14 cellular contexts compared by ENCODE assay signal in the genomic region with DNA sequence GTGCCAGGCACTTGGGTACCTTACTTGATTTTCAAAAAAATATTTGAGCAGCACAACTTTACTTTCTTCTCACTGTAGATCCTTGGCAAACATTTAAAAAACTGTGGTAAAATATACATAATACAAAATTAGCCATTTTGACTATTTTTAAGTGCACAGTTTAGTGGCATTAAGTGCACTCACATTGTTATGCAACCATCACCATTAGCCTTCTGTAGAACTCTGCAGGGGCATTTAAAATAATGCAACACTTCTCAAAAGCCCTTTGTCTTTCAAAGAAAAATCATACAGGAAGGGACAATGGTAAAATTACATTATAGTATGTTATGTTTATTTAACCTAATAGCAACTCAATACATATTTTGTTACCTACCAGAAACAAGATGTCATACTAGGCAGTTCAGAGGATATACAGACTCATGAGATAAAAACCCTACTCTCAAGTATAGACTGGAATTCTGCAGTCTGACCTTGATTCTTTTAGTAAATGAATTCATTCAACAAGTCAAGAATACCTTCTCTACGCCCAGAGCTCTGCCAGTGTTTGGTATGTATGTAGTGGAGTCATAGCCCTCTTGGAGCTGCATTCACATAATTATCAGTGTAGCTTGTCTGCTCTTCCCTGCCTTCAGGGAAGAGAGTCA.
A peak's percentile ranks its signal among the peaks of the same experiment; 100 is the strongest.
DNase-seq lines count a peak whose midpoint lies in the region; ATAC-seq lines count a peak whose summit lies in the region.
"Had no signal": no experiment of that assay in that cellular context is flagged by ENCODE, and none has a peak within 500 bp of the region (broad histone marks: within the 10 kb centered on the region; RNA-seq: fewer than 3 reads in every experiment).

No MANE protein-coding gene starts in this region.

- no peaks in the 10 kb centered on the region for H3K27me3 Mint-ChIP-seq in activated naive CD8-positive, alpha-beta T cell treated with anti-CD3 and anti-CD28 coated beads for 36 hours

- no peaks in the 10 kb centered on the region for H3K9me3 Mint-ChIP-seq in activated naive CD8-positive, alpha-beta T cell treated with anti-CD3 and anti-CD28 coated beads for 36 hours
- H3K9me3 Mint-ChIP-seq: H9, HFFc6 had no signal

- ATAC-seq in HG03039 (IDR thresholded peaks at IDR 0.05; ENCODE audit: unreplicated experiment) = no peak

- H3K36me3 ChIP-seq in HAP-1 (replicated peaks) (no peaks in the 10 kb centered on the region), HUES6 (ENCODE audit: control insufficient read depth, insufficient read depth, low read length) (no peaks in the 10 kb centered on the region), iPS-18a (ENCODE audit: control insufficient read depth, low read depth, low read length) (no peaks in the 10 kb centered on the region)

- no peak overlapping the region for H3K27ac Mint-ChIP-seq in activated naive CD8-positive, alpha-beta T cell treated with anti-CD3 and anti-CD28 coated beads for 36 hours
- H3K27ac Mint-ChIP-seq: CD4-positive, alpha-beta memory T cell; H9; HFFc6 had no signal

- H3K27ac ChIP-seq in HUES6 (ENCODE audit: low read depth, low read length) (peak overlapping the region; percentile 13), iPS-18a (ENCODE audit: low read length) (no peak overlapping the region)
- H3K27ac ChIP-seq: GM23248 had no signal

- in situ Hi-C loops in HAP-1 (cut with MboI; ENCODE audit: low sequenced_read_pairs) (no loop called here), G401 (cut with HindIII; ENCODE audit: low sequenced_read_pairs) (no loop called here)

- H3K4me3 Mint-ChIP-seq in activated naive CD8-positive, alpha-beta T cell treated with anti-CD3 and anti-CD28 coated beads for 36 hours = no peak overlapping the region
- H3K4me3 Mint-ChIP-seq: CD4-positive, alpha-beta memory T cell; H9; HFFc6 had no signal

- no peaks in the 10 kb centered on the region for H3K27me3 ChIP-seq in HAP-1 (ENCODE audit: low read depth)
- H3K27me3 ChIP-seq in HUES6 (ENCODE audit: control insufficient read depth, insufficient read depth, low read length) = no peaks in the 10 kb centered on the region
- H3K27me3 ChIP-seq in iPS-18a (ENCODE audit: control insufficient read depth, insufficient read depth, low read length) = no peaks in the 10 kb centered on the region

- no peaks in the 10 kb centered on the region for H3K9me3 ChIP-seq in HAP-1
- H3K9me3 ChIP-seq in HUES6 (ENCODE audit: control insufficient read depth, insufficient read depth, low read depth, low read length) = peaks cover 4% of the 10 kb centered on the region; the same call in 1 of the 2 replicates
- no peaks in the 10 kb centered on the region for H3K9me3 ChIP-seq in iPS-18a (ENCODE audit: control insufficient read depth, low read depth, low read length)

- H3K4me1 ChIP-seq in HAP-1 (peaks cover 18% of the 10 kb centered on the region), HUES6 (ENCODE audit: control insufficient read depth, insufficient read depth, low read length) (peaks cover 21% of the 10 kb centered on the region), iPS-18a (ENCODE audit: control insufficient read depth, low read depth, low read length) (peaks cover 22% of the 10 kb centered on the region)

- H3K4me3 ChIP-seq in HAP-1 (no peak overlapping the region), HUES6 (ENCODE audit: low read depth, low read length) (0 out of 2 replicates have a peak overlapping the region, but pooled peaks have one; percentile 15), iPS-18a (ENCODE audit: low read length) (peak overlapping the region; percentile 24)
- H3K4me3 ChIP-seq: GM23248 had no signal

- DNase-seq in HAP-1 (ENCODE audit: low spot score in 2 of 2) (peak; percentile 32 to 66), G401 (ENCODE audit: low spot score) (no peak)
- no peak for DNase-seq in activated naive CD8-positive, alpha-beta T cell treated with anti-CD3 and anti-CD28 coated beads for 36 hours
- DNase-seq: C1 segment of cervical spinal cord; Calu3; CD4-positive, alpha-beta memory T cell; COR-L47; DMS79 treated with DMSO at 0.1 percent for 48 hours; GM23248; H9; HFFc6 had no signal

- H3K36me3 Mint-ChIP-seq in activated naive CD8-positive, alpha-beta T cell treated with anti-CD3 and anti-CD28 coated beads for 36 hours = no peaks in the 10 kb centered on the region
- H3K36me3 Mint-ChIP-seq: CD4-positive, alpha-beta memory T cell had no signal

- H3K4me1 Mint-ChIP-seq in activated naive CD8-positive, alpha-beta T cell treated with anti-CD3 and anti-CD28 coated beads for 36 hours = no peaks in the 10 kb centered on the region

- H3K9ac ChIP-seq in HUES6 (ENCODE audit: low read length) (no peak overlapping the region), iPS-18a (ENCODE audit: low read length) (no peak overlapping the region)
- H3K9ac ChIP-seq: GM23248 had no signal

Comparison
In these comparisons a context has a peak if more than half of its experiments do, and no peak if none do; other contexts are left out.
1. DNase-seq: peak in HAP-1 (2 of 2); none in G401 (single experiment) and activated naive CD8-positive, alpha-beta T cell treated with anti-CD3 and anti-CD28 coated beads for 36 hours (single experiment).